26 cellular contexts compared by ENCODE assay signal in the genomic region with DNA sequence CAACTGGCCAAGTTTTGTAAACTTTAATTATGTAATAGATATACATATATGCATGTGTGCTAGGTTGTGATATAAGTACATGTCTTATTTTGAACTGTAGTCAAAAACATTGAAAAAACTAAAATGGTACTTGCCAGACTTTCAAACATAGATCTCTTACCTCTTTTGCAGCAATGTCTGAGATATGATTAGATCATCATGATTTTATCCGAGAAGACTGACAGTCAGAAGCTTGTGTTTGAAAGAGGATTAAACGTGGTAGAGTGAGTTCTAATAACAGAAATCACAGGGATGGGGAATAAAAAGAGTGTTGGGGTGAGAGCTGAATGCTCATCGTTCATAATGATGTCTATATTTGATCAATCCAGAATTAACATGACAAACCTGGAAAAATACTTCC. TPM values are rescaled to one million over a fixed set of nuclear protein-coding genes. Genes with fewer than 3 reads are reported as not detected.
DNase-seq lines count a peak whose midpoint lies in the region; ATAC-seq, FAIRE-seq and TF ChIP-seq lines count a peak whose summit lies in the region.
"Had no signal": no experiment of that assay in that cellular context is flagged by ENCODE, and none has a peak within 500 bp of the region (broad histone marks: within the 10 kb centered on the region; RNA-seq: fewer than 3 reads in every experiment).

No MANE protein-coding gene starts in this region.

- peaks cover 3 to 10% (median 8%) of the 10 kb centered on the region in 3 donors for H3K4me1 Mint-ChIP-seq in CD8-positive, alpha-beta memory T cell
- H3K4me1 Mint-ChIP-seq: CD14-positive monocyte had no signal

- CTCF ChIA-PET in A549 (lab: Yijun Ruan, JAX) (interaction anchor here (2.1 to 36.8 kb wide), 4 partner anchors 7 to 90 kb away, joined by 6 to 612 read pairs (median 366); a partner anchor contains a TSS), RWPE1 (lab: Yijun Ruan, JAX) (no interaction called here)
- CTCF ChIA-PET in CD8-positive, alpha-beta memory T cell (lab: Charles Lee) = no interaction called here

- H3K4me1 ChIP-seq in A549 (peaks cover 15% of the 10 kb centered on the region), osteoblast (ENCODE audit: insufficient read depth, low read length) (peaks cover 4% of the 10 kb centered on the region), left lung (no peaks in the 10 kb centered on the region)
- no peaks in the 10 kb centered on the region for H3K4me1 ChIP-seq in CD8-positive, alpha-beta memory T cell (ENCODE audit: insufficient read depth, low read length)
- H3K4me1 ChIP-seq: BE2C had no signal

- WGBS in A549 (ENCODE audit: missing lambda C conversion rate) = 48% methylated on average over 3 of the region's 3 CpGs

- TF ChIP-seq EP300 in A549 (IDR thresholded peaks at IDR 0.05) = no peak

- peaks cover 0 to 2% (median 0%) of the 10 kb centered on the region in 5 donors for H3K9me3 Mint-ChIP-seq in CD8-positive, alpha-beta memory T cell

- H3K4me3 Mint-ChIP-seq in CD8-positive, alpha-beta memory T cell = no peak overlapping the region
- H3K4me3 Mint-ChIP-seq: CD14-positive monocyte; CD4-positive, alpha-beta memory T cell; CD4-positive, CD25-positive, alpha-beta regulatory T cell had no signal

- peak overlapping the region in 1 of 2 experiments; percentile 4; a peak in 3 of 6 replicates for H3K27ac ChIP-seq in A549
- peak overlapping the region; percentile 65 for H3K27ac ChIP-seq in cingulate gyrus (ENCODE audit: low read depth, low read length)
- no peak overlapping the region for H3K27ac ChIP-seq in osteoblast (ENCODE audit: low read depth, low read length)
- no peak overlapping the region for H3K27ac ChIP-seq in RWPE1
- H3K27ac ChIP-seq in left lung = no peak overlapping the region
- H3K27ac ChIP-seq in CD8-positive, alpha-beta memory T cell (ENCODE audit: low read depth, low read length) = no peak overlapping the region
- H3K27ac ChIP-seq: 22Rv1, BLaER1 had no signal

- TF ChIP-seq CTCF in A549 (IDR thresholded peaks at IDR 0.05) (no peak), osteoblast (IDR thresholded peaks at IDR 0.05; ENCODE audit: extremely low read depth, low read depth, low read length) (no peak), RWPE1 (conservative IDR thresholded peaks at IDR 0.05; ENCODE audit: low read depth) (no peak), left lung (IDR thresholded peaks at IDR 0.05) (no peak)

- H3K79me2 ChIP-seq in osteoblast (ENCODE audit: insufficient read depth, low read length) = no peaks in the 10 kb centered on the region

- no peak for TF ChIP-seq RAD21 in A549 (conservative IDR thresholded peaks at IDR 0.05 in 1 of 2, IDR thresholded peaks at IDR 0.05 in 1 of 2)

- peaks cover 0 to 3% (median 3%) of the 10 kb centered on the region in 3 donors for H3K36me3 Mint-ChIP-seq in CD8-positive, alpha-beta memory T cell
- H3K36me3 Mint-ChIP-seq: CD14-positive monocyte; CD4-positive, alpha-beta memory T cell; CD4-positive, CD25-positive, alpha-beta regulatory T cell had no signal

- no peaks in the 10 kb centered on the region for H3K36me3 ChIP-seq in osteoblast (ENCODE audit: insufficient read depth, low read length)
- H3K36me3 ChIP-seq in left lung = no peaks in the 10 kb centered on the region
- no peaks in the 10 kb centered on the region for H3K36me3 ChIP-seq in CD8-positive, alpha-beta memory T cell (ENCODE audit: insufficient read depth, low read length)
- H3K36me3 ChIP-seq: BE2C, BLaER1 had no signal

- no peak for ATAC-seq in A549
- no peak for ATAC-seq in left lung

- no peak for TF ChIP-seq POLR2A in A549 (IDR thresholded peaks at IDR 0.05; ENCODE audit: low read length)

- H4K20me1 ChIP-seq in osteoblast (ENCODE audit: insufficient read depth, low read length) = no peaks in the 10 kb centered on the region
- H4K20me1 ChIP-seq: BLaER1 had no signal

- peaks cover 4% of the 10 kb centered on the region in 2 donors for H3K27me3 Mint-ChIP-seq in CD8-positive, alpha-beta memory T cell

- H3K9me3 ChIP-seq in A549 (no peaks in the 10 kb centered on the region), osteoblast (ENCODE audit: low read depth, low read length) (no peaks in the 10 kb centered on the region), left lung (no peaks in the 10 kb centered on the region)
- H3K9me3 ChIP-seq in CD8-positive, alpha-beta memory T cell (ENCODE audit: low read length) = no peaks in the 10 kb centered on the region

- DNase-seq in A549 (ENCODE audit: low read depth in 1 of 2, low spot score in 1 of 2) (no peak), osteoblast (ENCODE audit: insufficient read length, low spot score, missing footprints) (peak; percentile 63), putamen (ENCODE audit: low spot score) (peak; percentile 53), RWPE1 (ENCODE audit: low spot score) (no peak), left lung (no peak), KG1 (lab: John Stamatoyannopoulos, UW) (no peak)
- DNase-seq in CD8-positive, alpha-beta memory T cell = no peak
- DNase-seq: ACHN; BE2C; C1 segment of cervical spinal cord; Caco-2; Calu3; CD4-positive, alpha-beta memory T cell; CD4-positive, CD25-positive, alpha-beta regulatory T cell; DMS79 treated with DMSO at 0.1 percent for 48 hours; GF-D8 had no signal

- H3K4me2 ChIP-seq in A549 (no peak overlapping the region), osteoblast (ENCODE audit: insufficient read depth, low read length) (no peak overlapping the region)
- H3K4me2 ChIP-seq: BLaER1 had no signal

- intact Hi-C loops in left lung (cut with DNase I) = no loop called here

- H3K27ac Mint-ChIP-seq in CD8-positive, alpha-beta memory T cell = no peak overlapping the region
- H3K27ac Mint-ChIP-seq: CD14-positive monocyte; CD4-positive, alpha-beta memory T cell; CD4-positive, CD25-positive, alpha-beta regulatory T cell had no signal

- H3K27me3 ChIP-seq in osteoblast (ENCODE audit: insufficient read depth, low read length) (no peaks in the 10 kb centered on the region), left lung (peaks cover 0 to 3% of the 10 kb centered on the region in 2 donors)
- no peaks in the 10 kb centered on the region for H3K27me3 ChIP-seq in CD8-positive, alpha-beta memory T cell (ENCODE audit: insufficient read depth, low read length, poor library complexity, severe bottlenecking)
- H3K27me3 ChIP-seq: BE2C, BLaER1 had no signal

- H3K4me3 ChIP-seq in A549 (no peak overlapping the region), osteoblast (ENCODE audit: insufficient read depth, low read length) (no peak overlapping the region), left lung (no peak overlapping the region)
- H3K4me3 ChIP-seq in CD8-positive, alpha-beta memory T cell (ENCODE audit: low read length) = no peak overlapping the region
- H3K4me3 ChIP-seq: BLaER1 had no signal

- no peak overlapping the region for H2AFZ ChIP-seq in osteoblast (ENCODE audit: low read length)

- POLR2A ChIA-PET in A549 (lab: Yijun Ruan, JAX) (no interaction called here), RWPE1 (lab: Yijun Ruan, JAX; ENCODE audit: low non-redundant PET) (no interaction called here)
- POLR2A ChIA-PET in CD8-positive, alpha-beta memory T cell (lab: Charles Lee) = no interaction called here

- FAIRE-seq in A549 (lab: Jason Lieb, UNC) = peak; percentile 98
- FAIRE-seq: D721Med, G401.6, GM12891, GM19239 had no signal

TF ChIP-seq in A549, 52 proteins besides CTCF, POLR2A, EP300 and RAD21 (continues in another document):
- TF ChIP-seq, protein P1, sequence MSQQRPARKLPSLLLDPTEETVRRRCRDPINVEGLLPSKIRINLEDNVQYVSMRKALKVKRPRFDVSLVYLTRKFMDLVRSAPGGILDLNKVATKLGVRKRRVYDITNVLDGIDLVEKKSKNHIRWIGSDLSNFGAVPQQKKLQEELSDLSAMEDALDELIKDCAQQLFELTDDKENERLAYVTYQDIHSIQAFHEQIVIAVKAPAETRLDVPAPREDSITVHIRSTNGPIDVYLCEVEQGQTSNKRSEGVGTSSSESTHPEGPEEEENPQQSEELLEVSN (IDR thresholded peaks at IDR 0.05; ENCODE audit: borderline replicate concordance, low read depth) = no peak
- no peak for TF ChIP-seq KDM5A (IDR thresholded peaks at IDR 0.05)
- no peak for TF ChIP-seq FOXS1 (CRISPR knock-in tag; IDR thresholded peaks at IDR 0.05)
- no peak for TF ChIP-seq FOSB (CRISPR knock-in tag; IDR thresholded peaks at IDR 0.05)
- no peak for TF ChIP-seq POLR2AphosphoS2 (conservative IDR thresholded peaks at IDR 0.05; ENCODE audit: low read length)
- TF ChIP-seq CBX2 (IDR thresholded peaks at IDR 0.05; ENCODE audit: borderline replicate concordance, low read depth) = no peak
- TF ChIP-seq HOXB5 (CRISPR knock-in tag; IDR thresholded peaks at IDR 0.05) = no peak
- no peak for TF ChIP-seq JUN (IDR thresholded peaks at IDR 0.05)
- TF ChIP-seq FOSL2 (IDR thresholded peaks at IDR 0.05) = no peak
- no peak for TF ChIP-seq FOSL2 (CRISPR knock-in tag; IDR thresholded peaks at IDR 0.05)

RNA-seq across cellular contexts. Expression of a gene that starts 18.2 kb away (rescaled TPM):
- polyA plus RNA-seq in A549 (2011; rRNA removed) (0.06 and 0.08 TPM in 2 replicates), A549 (2017; fragmentation: RNase III; extraction: RNeasy Plus Mini Kit Qiagen cat#74134 plus additional on column Dnase treatment) (0.25 to 0.44 TPM (median 0.28 TPM) in 3 replicates)
- 0.05 and 0.08 TPM in 2 replicates for polyA plus RNA-seq in A549 (2012; cell fraction: cytosol; rRNA removed)
- 0.07 TPM in 1 of 2 replicates, not detected in the other for polyA plus RNA-seq in A549 (2012; cell fraction: nucleus; rRNA removed)
- 0.41 TPM in 1 of 2 replicates, not detected in the other for polyA minus RNA-seq in A549 (2011; rRNA and poly(A)+ RNA removed)
- total RNA-seq in osteoblast (0.29 TPM in 1 of 2 replicates, not detected in the other), left lung (not detected)
- not detected for total RNA-seq in CD8-positive, alpha-beta memory T cell
- polyA plus RNA-seq in CD8-positive, alpha-beta memory T cell = 0.22 TPM
- total RNA-seq: A673; CD4-positive, CD25-positive, alpha-beta regulatory T cell had no signal
- polyA plus RNA-seq: AG04450; CD14-positive monocyte; CD4-positive, alpha-beta memory T cell; CD4-positive, CD25-positive, alpha-beta regulatory T cell had no signal

RNA-seq across cellular contexts. Expression of a gene that starts 33.6 kb away (rescaled TPM):
- polyA plus RNA-seq in A549 (2011; rRNA removed) (13.4 and 15.2 TPM in 2 replicates), A549 (2017; fragmentation: RNase III; extraction: RNeasy Plus Mini Kit Qiagen cat#74134 plus additional on column Dnase treatment) (12.5 to 17.5 TPM (median 14.2 TPM) in 3 replicates)
- polyA plus RNA-seq in A549 (2012; cell fraction: cytosol; rRNA removed) = 13.6 and 15.7 TPM in 2 replicates
- polyA plus RNA-seq in A549 (2012; cell fraction: nucleus; rRNA removed) = 8.4 and 11.9 TPM in 2 replicates
- 24.7 and 26.9 TPM in 2 replicates for polyA minus RNA-seq in A549 (2011; rRNA and poly(A)+ RNA removed)
- total RNA-seq in osteoblast (4.7 and 5.0 TPM in 2 replicates), left lung (10 to 100 TPM; 11.4 to 11.9 TPM)
- total RNA-seq in CD8-positive, alpha-beta memory T cell = under 1 TPM; 0.37 to 0.80 TPM
- polyA plus RNA-seq in CD8-positive, alpha-beta memory T cell = 0.64 TPM
- polyA plus RNA-seq: CD14-positive monocyte had no signal

RNA-seq across cellular contexts. Expression of a gene that starts 59.7 kb away (rescaled TPM):
- polyA plus RNA-seq in A549 (2011; rRNA removed) (37.9 and 42.9 TPM in 2 replicates), A549 (2017; fragmentation: RNase III; extraction: RNeasy Plus Mini Kit Qiagen cat#74134 plus additional on column Dnase treatment) (75.8 to 84.2 TPM (median 76.7 TPM) in 3 replicates)
- 105 and 115 TPM in 2 replicates for polyA plus RNA-seq in A549 (2012; cell fraction: cytosol; rRNA removed)
- polyA plus RNA-seq in A549 (2012; cell fraction: nucleus; rRNA removed) = 115 and 138 TPM in 2 replicates
- 68.7 and 73.7 TPM in 2 replicates for polyA minus RNA-seq in A549 (2011; rRNA and poly(A)+ RNA removed)
- total RNA-seq in osteoblast (6.8 and 9.4 TPM in 2 replicates), left lung (10 to 100 TPM; 43.9 to 46.0 TPM)
- 10 to 100 TPM; 21.3 to 21.8 TPM for total RNA-seq in CD8-positive, alpha-beta memory T cell
- polyA plus RNA-seq in CD8-positive, alpha-beta memory T cell = 1.8 TPM

Comparison
In these comparisons a context has a peak if more than half of its experiments do, and no peak if none do; other contexts are left out.
1. DNase-seq: peak in osteoblast (single experiment) and putamen (single experiment); none in A549 (0 of 2), RWPE1 (single experiment), left lung (0 of 2), CD8-positive, alpha-beta memory T cell (0 of 5) and KG1 (single experiment).